27 cellular contexts compared by ENCODE assay signal in genomic region chr20:46191611-46192010, GRCh38.
"Had no signal": no experiment of that assay in that cellular context is flagged by ENCODE, and none has a peak within 500 bp of the region (broad histone marks: within the 10 kb centered on the region; RNA-seq: fewer than 3 reads in every experiment).

No MANE protein-coding gene starts in this region.

- DNase-seq: naive thymus-derived CD4-positive, alpha-beta T cell; natural killer cell; nucleus accumbens; pancreas; retina; spleen; stimulated activated CD4-positive, alpha-beta T cell treated with anti-CD3 and anti-CD28 coated beads, Interleukin-12 subunit alpha, Interleukin-12 subunit beta, amount 100 ng/mL, for 4 hours; stimulated activated CD4-positive, alpha-beta T cell treated with anti-CD3 and anti-CD28 coated beads, Interleukin-1b, Interleukin-23, amount 100 ng/mL, for 48 hours; stimulated activated CD4-positive, alpha-beta T cell treated with anti-CD3 and anti-CD28 coated beads, Interleukin-4, amount 100 ng/mL, for 1 hour; stimulated activated CD4-positive, alpha-beta T cell treated with anti-CD3 and anti-CD28 coated beads, Interleukin-4, amount 100 ng/mL, for 4 hours; stimulated activated CD8-positive, alpha-beta memory T cell treated with anti-CD3 and anti-CD28 coated beads, Interleukin-4, amount 100 ng/mL, for 48 hours; stimulated activated naive CD4-positive, alpha-beta T cell; stimulated activated naive CD8-positive, alpha-beta T cell treated with anti-CD3 and anti-CD28 coated beads, Interleukin-15, amount 100 ng/mL, for 72 hours; stimulated activated naive CD8-positive, alpha-beta T cell treated with anti-CD3 and anti-CD28 coated beads, Interleukin-15, Interleukin-2, amounts not matched to agents 100 U/mL and 50 U/mL, for 24 hours; testis; tibial artery; transverse colon; upper lobe of right lung; uterus had no signal

- H3K4me2 ChIP-seq: smooth muscle cell had no signal

- ATAC-seq: naive thymus-derived CD4-positive, alpha-beta T cell; natural killer cell; pancreas; sciatic nerve; stimulated activated memory B cell treated with anti-CD40 and anti-IgM and Interleukin-4, amounts not matched to agents 10 μg/mL and 1 μg/mL and 100 μg/mL, for 72 hours; stimulated activated naive CD8-positive, alpha-beta T cell treated with anti-CD3 and anti-CD28 coated beads, Interleukin-15, amount 100 ng/mL, for 72 hours; stimulated activated naive CD8-positive, alpha-beta T cell treated with anti-CD3 and anti-CD28 coated beads, Interleukin-15, Interleukin-2, amounts not matched to agents 100 U/mL and 50 U/mL, for 24 hours; upper lobe of right lung had no signal

- H3K36me3 ChIP-seq: neutrophil, pancreas, prostate gland, right atrium auricular region, spleen, suprapubic skin, tibial artery, transverse colon, upper lobe of right lung, uterus had no signal

- H3K27me3 ChIP-seq: pancreas, right atrium auricular region, testis, uterus had no signal

- H3K27ac ChIP-seq: neutrophil, pancreas, prostate gland, right atrium auricular region, skin epidermis, spleen, suprapubic skin, testis, tibial artery, transverse colon, upper lobe of right lung, uterus had no signal

- H3K4me3 ChIP-seq: pancreas, prostate gland, right atrium auricular region, skin epidermis, smooth muscle cell, spleen, suprapubic skin, testis, tibial artery, transverse colon, upper lobe of right lung, uterus had no signal

- FAIRE-seq: pancreas had no signal

- H3K9me3 ChIP-seq: neutrophil, pancreas, prostate gland, right atrium auricular region, suprapubic skin, testis, transverse colon, upper lobe of right lung, uterus had no signal

- H3K4me1 ChIP-seq: pancreas, prostate gland, spleen, suprapubic skin, testis, tibial artery, transverse colon, upper lobe of right lung, uterus had no signal
